ENCODE assay signal across 8 cellular contexts in genomic region chr7:140673063-140673769, GRCh38. TPM values are rescaled to one million over a fixed set of nuclear protein-coding genes. Genes with fewer than 3 reads are reported as not detected.
DNase-seq lines count a peak whose midpoint lies in the region; ATAC-seq and TF ChIP-seq lines count a peak whose summit lies in the region.

No MANE protein-coding gene starts in this region.

- H3K4me3 Mint-ChIP-seq in CD8-positive, alpha-beta memory T cell, result peak overlapping the region; percentile 82 to 94 (median 88)
- peak overlapping the region; percentile 86 for H3K4me3 Mint-ChIP-seq in T-helper 1 cell treated with Interleukin-12 subunit alpha and Interleukin-12 subunit beta and Interleukin-4 antibody, amounts not matched to agents 30 μg/mL and 1 μg/mL, for 36 hours

- no peaks in the 10 kb centered on the region for H3K9me3 ChIP-seq in CD8-positive, alpha-beta memory T cell (ENCODE audit: low read length)

- POLR2A ChIA-PET in CD8-positive, alpha-beta memory T cell (lab: Charles Lee), result interaction anchor here (0.6 to 2.8 kb wide), 6 partner anchors 11 to 1307 kb away, joined by 3 to 11 read pairs (median 4); partner anchors contain the start of gene NDUFB2

- in situ Hi-C loops in astrocyte of the spinal cord (cut with HindIII; ENCODE audit: low sequenced_read_pairs), result no loop called here

- peak overlapping the region; percentile 83 for H3K27ac ChIP-seq in CD8-positive, alpha-beta memory T cell (ENCODE audit: low read depth, low read length)

- no peaks in the 10 kb centered on the region for H3K27me3 ChIP-seq in CD8-positive, alpha-beta memory T cell (ENCODE audit: insufficient read depth, low read length, poor library complexity, severe bottlenecking)

- peak overlapping the region; percentile 71 to 97 (median 88) for H3K27ac Mint-ChIP-seq in CD8-positive, alpha-beta memory T cell
- peak overlapping the region; percentile 88 for H3K27ac Mint-ChIP-seq in T-helper 1 cell treated with Interleukin-12 subunit alpha and Interleukin-12 subunit beta and Interleukin-4 antibody, amounts not matched to agents 30 μg/mL and 1 μg/mL, for 36 hours

- CTCF ChIA-PET in CD8-positive, alpha-beta memory T cell (lab: Charles Lee), result interaction anchor here (1.0 to 1.8 kb wide), 5 partner anchors 9 to 195 kb away, joined by 3 to 6 read pairs (median 3); partner anchors contain the start of gene NDUFB2

- peaks cover 28 to 45% (median 34%) of the 10 kb centered on the region in 3 donors for H3K4me1 Mint-ChIP-seq in CD8-positive, alpha-beta memory T cell
- peaks cover 23% of the 10 kb centered on the region for H3K4me1 Mint-ChIP-seq in T-helper 1 cell treated with Interleukin-12 subunit alpha and Interleukin-12 subunit beta and Interleukin-4 antibody, amounts not matched to agents 30 μg/mL and 1 μg/mL, for 36 hours (ENCODE audit: low read depth)

- H3K36me3 ChIP-seq in CD8-positive, alpha-beta memory T cell (ENCODE audit: insufficient read depth, low read length), result no peaks in the 10 kb centered on the region

- peak; percentile 44 for ATAC-seq in GM19397 (IDR thresholded peaks at IDR 0.05; ENCODE audit: unreplicated experiment)

- DNase-seq in CD8-positive, alpha-beta memory T cell, result peak; percentile 36 to 78 (median 61)
- DNase-seq in HK-2 (ENCODE audit: unreplicated experiment) (peak; percentile 63), astrocyte of the spinal cord (ENCODE audit: low read depth, low spot score) (no peak), islet precursor cell (peak; percentile 80), NK-92 (lab: John Stamatoyannopoulos, UW; ENCODE audit: unreplicated experiment) (no peak)
- DNase-seq in stimulated activated CD4-positive, alpha-beta T cell treated with anti-CD3 and anti-CD28 coated beads, Interleukin-12 subunit alpha, Interleukin-12 subunit beta, amount 100 ng/mL, for 48 hours (ENCODE audit: low read depth in 2 of 3, low spot score in 1 of 3), result peak; percentile 15 to 46 (median 27)

- peak overlapping the region; percentile 82 for H3K4me3 ChIP-seq in CD8-positive, alpha-beta memory T cell (ENCODE audit: low read length)
- H3K4me3 ChIP-seq in astrocyte of the spinal cord (ENCODE audit: low read depth, low read length), result peak overlapping the region; percentile 59

- H3K36me3 Mint-ChIP-seq in CD8-positive, alpha-beta memory T cell, result peaks cover 5 to 19% (median 6%) of the 10 kb centered on the region in 3 donors
- peaks cover 9% of the 10 kb centered on the region for H3K36me3 Mint-ChIP-seq in T-helper 1 cell treated with Interleukin-12 subunit alpha and Interleukin-12 subunit beta and Interleukin-4 antibody, amounts not matched to agents 30 μg/mL and 1 μg/mL, for 36 hours (ENCODE audit: low read depth)

- H3K4me1 ChIP-seq in CD8-positive, alpha-beta memory T cell (ENCODE audit: insufficient read depth, low read length), result peaks cover 32% of the 10 kb centered on the region

- TF ChIP-seq CTCF in astrocyte of the spinal cord (IDR thresholded peaks at IDR 0.05; ENCODE audit: low read depth, low read length), result no peak

- no peaks in the 10 kb centered on the region for H3K9me3 Mint-ChIP-seq in CD8-positive, alpha-beta memory T cell
- H3K9me3 Mint-ChIP-seq in T-helper 1 cell treated with Interleukin-12 subunit alpha and Interleukin-12 subunit beta and Interleukin-4 antibody, amounts not matched to agents 30 μg/mL and 1 μg/mL, for 36 hours, result no peaks in the 10 kb centered on the region

- no peaks in the 10 kb centered on the region for H3K27me3 Mint-ChIP-seq in CD8-positive, alpha-beta memory T cell
- H3K27me3 Mint-ChIP-seq in T-helper 1 cell treated with Interleukin-12 subunit alpha and Interleukin-12 subunit beta and Interleukin-4 antibody, amounts not matched to agents 30 μg/mL and 1 μg/mL, for 36 hours (ENCODE audit: low read depth), result peaks cover under 1% of the 10 kb centered on the region

RNA-seq across cellular contexts. Expression of gene ADCK2, which starts 0.5 kb away (rescaled TPM):
- 10 to 100 TPM; 34.2 to 34.5 TPM for total RNA-seq in CD8-positive, alpha-beta memory T cell
- 32.5 TPM for polyA plus RNA-seq in CD8-positive, alpha-beta memory T cell

RNA-seq across cellular contexts. Expression of gene NDUFB2, which starts 23.3 kb away (rescaled TPM):
- total RNA-seq in CD8-positive, alpha-beta memory T cell, result 100 to 1,000 TPM; 209 to 231 TPM
- 464 TPM for polyA plus RNA-seq in CD8-positive, alpha-beta memory T cell

RNA-seq across cellular contexts. Expression of gene DENND2A, which starts 32.6 kb away (rescaled TPM):
- not detected for total RNA-seq in CD8-positive, alpha-beta memory T cell
- not detected for polyA plus RNA-seq in CD8-positive, alpha-beta memory T cell

Comparison
In these comparisons a context has a peak if more than half of its experiments do, and no peak if none do; other contexts are left out.
1. DNase-seq: peak in CD8-positive, alpha-beta memory T cell (5 of 5), HK-2 (single experiment), islet precursor cell (single experiment) and stimulated activated CD4-positive, alpha-beta T cell treated with anti-CD3 and anti-CD28 coated beads, Interleukin-12 subunit alpha, Interleukin-12 subunit beta, amount 100 ng/mL, for 48 hours (3 of 3); none in astrocyte of the spinal cord (single experiment) and NK-92 (single experiment).